In the genomic region with DNA sequence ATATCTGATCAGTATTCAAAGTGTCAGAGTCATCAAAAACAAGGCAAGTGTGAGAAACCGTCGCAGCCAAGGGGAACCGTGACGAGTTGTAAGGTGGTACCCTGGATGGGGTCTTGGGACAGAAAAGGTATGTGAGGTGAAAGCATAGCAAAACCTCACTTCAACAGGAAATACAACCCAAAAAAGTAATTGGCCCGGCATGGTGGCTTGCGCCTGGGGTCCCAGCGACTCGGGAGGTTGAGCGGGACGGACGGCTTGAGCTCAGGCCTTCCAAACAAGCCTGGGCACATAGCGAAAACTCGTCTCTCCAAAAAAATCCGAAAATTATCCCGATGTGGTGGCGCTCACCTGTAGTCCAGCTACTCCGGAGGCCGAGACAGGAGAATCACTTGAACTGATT, we compare ENCODE assay signal across 13 cellular contexts. TPM values are rescaled to one million over a fixed set of nuclear protein-coding genes. Genes with fewer than 3 reads are reported as not detected.
DNase-seq lines count a peak whose midpoint lies in the region; TF ChIP-seq lines count a peak whose summit lies in the region.
"Not testable (repeated sequence)": the region's sequence is repeated elsewhere in the genome, so short reads cannot be mapped to it uniquely, and the experiment has no call there.
"Had no signal": no experiment of that assay in that cellular context is flagged by ENCODE, and none has a peak within 500 bp of the region (broad histone marks: within the 10 kb centered on the region; RNA-seq: fewer than 3 reads in every experiment).

No MANE protein-coding gene starts in this region.

- H3K27ac Mint-ChIP-seq in chondrocyte (ENCODE audit: unreplicated experiment); osteocyte (ENCODE audit: unreplicated experiment): not testable (repeated sequence)

- peak; percentile 71 for DNase-seq in chondrocyte (ENCODE audit: low spot score)
- DNase-seq in osteocyte (ENCODE audit: extremely low spot score, unreplicated experiment): peak; percentile 83

- H3K4me3 Mint-ChIP-seq in chondrocyte (ENCODE audit: unreplicated experiment); osteocyte (ENCODE audit: unreplicated experiment): not testable (repeated sequence)

- not testable (repeated sequence) for H3K36me3 Mint-ChIP-seq in chondrocyte (ENCODE audit: low read depth); osteocyte (ENCODE audit: unreplicated experiment)

- H3K9me3 Mint-ChIP-seq in chondrocyte (ENCODE audit: low read depth): not testable (repeated sequence)
- peaks cover 15% of the 10 kb centered on the region for H3K9me3 Mint-ChIP-seq in osteocyte (ENCODE audit: unreplicated experiment)

- not testable (repeated sequence) for TF ChIP-seq CTCF in chondrocyte (IDR thresholded peaks at IDR 0.05); osteocyte (IDR thresholded peaks at IDR 0.05)

- H3K4me1 Mint-ChIP-seq in chondrocyte (ENCODE audit: low read depth); osteocyte (ENCODE audit: unreplicated experiment): not testable (repeated sequence)

- H3K27me3 Mint-ChIP-seq in chondrocyte (ENCODE audit: low read depth); osteocyte (ENCODE audit: unreplicated experiment): not testable (repeated sequence)

RNA-seq across cellular contexts. Expression of gene PRR20A, which starts 0.9 kb away (rescaled TPM):
- total RNA-seq in chondrocyte: not detected in 3 replicates
- total RNA-seq in osteocyte: not detected in 2 replicates
- total RNA-seq: A172; A673; B cell; Caco-2; Calu3; CD4-positive, alpha-beta memory T cell; CD4-positive, alpha-beta T cell; CD4-positive, CD25-positive, alpha-beta regulatory T cell; CD8-positive, alpha-beta memory T cell; CD8-positive, alpha-beta T cell; Daoy had no signal

RNA-seq across cellular contexts. Expression of gene PRR20B, which starts 7.5 kb away (rescaled TPM):
- not detected in 3 replicates for total RNA-seq in chondrocyte
- not detected in 2 replicates for total RNA-seq in osteocyte
- total RNA-seq: A172; A673; B cell; Caco-2; Calu3; CD4-positive, alpha-beta memory T cell; CD4-positive, alpha-beta T cell; CD4-positive, CD25-positive, alpha-beta regulatory T cell; CD8-positive, alpha-beta memory T cell; CD8-positive, alpha-beta T cell; Daoy had no signal

RNA-seq across cellular contexts. Expression of gene PRR20C, which starts 14.1 kb away (rescaled TPM):
- total RNA-seq in chondrocyte: not detected in 3 replicates
- not detected in 2 replicates for total RNA-seq in osteocyte
- total RNA-seq: A172; A673; B cell; Caco-2; Calu3; CD4-positive, alpha-beta memory T cell; CD4-positive, alpha-beta T cell; CD4-positive, CD25-positive, alpha-beta regulatory T cell; CD8-positive, alpha-beta memory T cell; CD8-positive, alpha-beta T cell; Daoy had no signal

RNA-seq across cellular contexts. Expression of gene PRR20D, which starts 20.7 kb away (rescaled TPM):
- total RNA-seq in chondrocyte: not detected in 3 replicates
- total RNA-seq in osteocyte: not detected in 2 replicates
- total RNA-seq: A172; A673; B cell; Caco-2; Calu3; CD4-positive, alpha-beta memory T cell; CD4-positive, alpha-beta T cell; CD4-positive, CD25-positive, alpha-beta regulatory T cell; CD8-positive, alpha-beta memory T cell; CD8-positive, alpha-beta T cell; Daoy had no signal

RNA-seq across cellular contexts. Expression of gene PRR20E, which starts 27.2 kb away (rescaled TPM):
- total RNA-seq in chondrocyte (not detected in 3 replicates), osteocyte (not detected in 2 replicates)
- total RNA-seq: A172; A673; B cell; Caco-2; Calu3; CD4-positive, alpha-beta memory T cell; CD4-positive, alpha-beta T cell; CD4-positive, CD25-positive, alpha-beta regulatory T cell; CD8-positive, alpha-beta memory T cell; CD8-positive, alpha-beta T cell; Daoy had no signal
